14 cellular contexts compared by ENCODE assay signal in genomic region chr15:63079938-63080626, GRCh38. TPM values are rescaled to one million over a fixed set of nuclear protein-coding genes. Genes with fewer than 3 reads are reported as not detected.
DNase-seq lines count a peak whose midpoint lies in the region; ATAC-seq and TF ChIP-seq lines count a peak whose summit lies in the region.
"Had no signal": no experiment of that assay in that cellular context is flagged by ENCODE, and none has a peak within 500 bp of the region (broad histone marks: within the 10 kb centered on the region; RNA-seq: fewer than 3 reads in every experiment).

No MANE protein-coding gene starts in this region.

- in situ Hi-C loops in G401 (cut with HindIII; ENCODE audit: low sequenced_read_pairs) (no loop called here), KBM-7 (cut with MboI; ENCODE audit: low pct_unique_long_range_greater_than_20kb, low sequenced_read_pairs) (no loop called here)

- intact Hi-C loops in left ventricle myocardium superior (cut with micrococcal nuclease): no loop called here
- intact Hi-C loops in psoas muscle (cut with DNase I): no loop called here
- intact Hi-C loops in prostate gland (cut with DNase I): no loop called here

- H2BK120ac ChIP-seq in H9 (ENCODE audit: low read depth, low read length, poor library complexity, severe bottlenecking): no peak overlapping the region

- no peaks in the 10 kb centered on the region for H3K27me3 ChIP-seq in H9 (ENCODE audit: insufficient read depth, low read length)
- peaks cover 0 to 3% (median 0%) of the 10 kb centered on the region in 3 donors for H3K27me3 ChIP-seq in psoas muscle (ENCODE audit: insufficient read depth in 3 of 3, low read length in 2 of 3)
- H3K27me3 ChIP-seq in prostate gland (replicated peaks; ENCODE audit: insufficient read depth): no peaks in the 10 kb centered on the region

- H2BK20ac ChIP-seq in H9 (ENCODE audit: low read depth, low read length, poor library complexity, severe bottlenecking): no peak overlapping the region

- H4K5ac ChIP-seq in H9 (ENCODE audit: insufficient read length, low read depth, low read length): no peak overlapping the region

- H2AFZ ChIP-seq in H9 (ENCODE audit: low read length): no peak overlapping the region
- H2AFZ ChIP-seq: parathyroid adenoma had no signal

- H3K9me3 Mint-ChIP-seq in H9: no peaks in the 10 kb centered on the region; a peak in 1 of 5 replicates

- no peak overlapping the region for H3K23ac ChIP-seq in H9 (ENCODE audit: insufficient read length, low read depth, low read length)

- H3K27ac Mint-ChIP-seq in H9: peak overlapping the region; percentile 21 to 91 (median 88); a peak in 5 of 7 replicates
- H3K27ac Mint-ChIP-seq: activated naive CD8-positive, alpha-beta T cell had no signal

- H3K36me3 Mint-ChIP-seq in H9 (ENCODE audit: insufficient read depth in 1 of 3, low read depth in 3 of 3): no peaks in the 10 kb centered on the region; a peak in 3 of 7 replicates
- H3K36me3 Mint-ChIP-seq: activated naive CD8-positive, alpha-beta T cell had no signal

- H3K4ac ChIP-seq in H9 (ENCODE audit: low read depth, low read length): no peak overlapping the region

- H2BK5ac ChIP-seq in H9 (ENCODE audit: insufficient read length, low read length): no peak overlapping the region

- H2BK15ac ChIP-seq in H9 (ENCODE audit: low read depth, low read length): no peak overlapping the region

- H3K9me3 ChIP-seq in H9 (ENCODE audit: control insufficient read depth, low read depth, low read length) (no peaks in the 10 kb centered on the region), psoas muscle (no peaks in the 10 kb centered on the region), prostate gland (no peaks in the 10 kb centered on the region)

- H3K4me1 Mint-ChIP-seq in H9: peaks cover 79% of the 10 kb centered on the region in 2 experiments

- H3K18ac ChIP-seq in H9 (ENCODE audit: insufficient read length, low read depth, low read length): peak overlapping the region; percentile 19

- H3K4me2 ChIP-seq in H9 (ENCODE audit: insufficient read depth, insufficient read length, low read length): no peak overlapping the region

- no peak overlapping the region for H3K14ac ChIP-seq in H9 (ENCODE audit: insufficient read depth, low read length)

- DNase-seq in H9 (no peak), left ventricle myocardium superior (no peak), psoas muscle (peak; percentile 47 to 64), prostate gland (ENCODE audit: low spot score) (no peak), NCI-H2171 treated with DMSO at 0.1 percent for 48 hours (lab: John Stamatoyannopoulos, UW) (no peak), G401 (ENCODE audit: low spot score) (no peak), KBM-7 (no peak)
- DNase-seq: NCI-H1105; NCI-H524 treated with DMSO at 0.1 percent for 48 hours; stimulated activated CD4-positive, alpha-beta T cell treated with anti-CD3 and anti-CD28 coated beads, Interleukin-4, amount 100 ng/mL, for 1 hour; stimulated activated naive CD4-positive, alpha-beta T cell had no signal

- no peaks in the 10 kb centered on the region for H3K36me3 ChIP-seq in psoas muscle (ENCODE audit: insufficient read depth in 1 of 2, low read depth in 1 of 2)
- no peaks in the 10 kb centered on the region for H3K36me3 ChIP-seq in prostate gland

- no peaks in the 10 kb centered on the region for H3K23me2 ChIP-seq in H9 (ENCODE audit: insufficient read length, low read depth, low read length, poor library complexity, severe bottlenecking)

- H4K91ac ChIP-seq in H9 (ENCODE audit: insufficient read length, low read depth, low read length): no peak overlapping the region

- ATAC-seq in SK-N-SH treated with all-trans-retinoic acid at 6 μM for 48 hours: peak; percentile 51
- peak; percentile 49 for ATAC-seq in left ventricle myocardium superior
- ATAC-seq in psoas muscle: peak; percentile 88 to 94 (median 92)

- no peak overlapping the region for H3K4me3 ChIP-seq in psoas muscle
- no peak overlapping the region for H3K4me3 ChIP-seq in prostate gland

- no peak overlapping the region for H3T11ph ChIP-seq in H9 (ENCODE audit: low read length)

- H2AK5ac ChIP-seq in H9 (ENCODE audit: insufficient read length, low read length): no peak overlapping the region

- no CpG with 5 or more reads among the region's 13 CpGs for WGBS in H9 (ENCODE audit: extremely low coverage, insufficient read length, low lambda C conversion rate)
- 34 to 47% (median 36%) methylated on average over 13 of the region's 13 CpGs for WGBS in psoas muscle, 3 donors
- 87% methylated on average over 13 of the region's 13 CpGs for WGBS in prostate gland

- H3K4me1 ChIP-seq in H9 (ENCODE audit: insufficient read depth, low read length): peaks cover 25% of the 10 kb centered on the region; the same call in 1 of the 2 replicates
- H3K4me1 ChIP-seq in psoas muscle: peaks cover 15% of the 10 kb centered on the region
- no peaks in the 10 kb centered on the region for H3K4me1 ChIP-seq in prostate gland (replicated peaks)
- H3K4me1 ChIP-seq: parathyroid adenoma had no signal

- H3K4me3 Mint-ChIP-seq in H9: no peak overlapping the region
- H3K4me3 Mint-ChIP-seq: activated naive CD8-positive, alpha-beta T cell had no signal

- no peak overlapping the region for H4K8ac ChIP-seq in H9 (replicated peaks; ENCODE audit: insufficient read length, low read depth, low read length)

- no peak for TF ChIP-seq POLR2A in prostate gland (IDR thresholded peaks at IDR 0.05)

- no peak overlapping the region for H3K9ac ChIP-seq in H9 (ENCODE audit: extremely low read depth, insufficient read length, low read length)
- H3K9ac ChIP-seq: parathyroid adenoma had no signal

- no peaks in the 10 kb centered on the region for H3K79me1 ChIP-seq in H9 (ENCODE audit: insufficient read depth, low read depth, low read length, poor library complexity, severe bottlenecking)

- no peak for TF ChIP-seq CTCF in H9 (conservative IDR thresholded peaks at IDR 0.05)
- no peak for TF ChIP-seq CTCF in psoas muscle (IDR thresholded peaks at IDR 0.05)
- no peak for TF ChIP-seq CTCF in prostate gland (IDR thresholded peaks at IDR 0.05)

- H3K79me2 ChIP-seq in H9 (ENCODE audit: insufficient read depth, low read length): no peaks in the 10 kb centered on the region
- H3K79me2 ChIP-seq: parathyroid adenoma had no signal

- H3K27ac ChIP-seq in H9 (ENCODE audit: insufficient read length, low read depth, low read length) (no peak overlapping the region), psoas muscle (peak overlapping the region; percentile 67), prostate gland (no peak overlapping the region)
- H3K27ac ChIP-seq: parathyroid adenoma had no signal

- no peaks in the 10 kb centered on the region for H4K20me1 ChIP-seq in H9 (ENCODE audit: control insufficient read depth, insufficient read depth, insufficient read length)

- H3K56ac ChIP-seq in H9 (ENCODE audit: insufficient read length, low read depth, low read length): no peak overlapping the region

- no peak overlapping the region for H2BK12ac ChIP-seq in H9 (ENCODE audit: insufficient read length, low read depth, low read length)

- H3K27me3 Mint-ChIP-seq in H9 (ENCODE audit: low read depth): no peaks in the 10 kb centered on the region

TF ChIP-seq in SK-N-SH treated with all-trans-retinoic acid at 6 μM for 48 hours, 23 proteins besides CTCF, POLR2A, EP300 and RAD21 (continues in another document):
- TF ChIP-seq ZNF70 (CRISPR knock-in tag; IDR thresholded peaks at IDR 0.05) (no peak), SNAI2 (CRISPR knock-in tag; IDR thresholded peaks at IDR 0.05) (no peak), CREB5 (CRISPR knock-in tag; IDR thresholded peaks at IDR 0.05; ENCODE audit: low read depth) (no peak), CSRNP3 (CRISPR knock-in tag; IDR thresholded peaks at IDR 0.05) (no peak), ZFP30 (CRISPR knock-in tag; IDR thresholded peaks at IDR 0.05) (no peak), ESRRG (CRISPR knock-in tag; IDR thresholded peaks at IDR 0.05) (no peak), RARB (CRISPR knock-in tag; IDR thresholded peaks at IDR 0.05) (no peak), TOX (CRISPR knock-in tag; IDR thresholded peaks at IDR 0.05; ENCODE audit: borderline replicate concordance) (no peak), ISL1 (CRISPR knock-in tag; IDR thresholded peaks at IDR 0.05) (no peak), PPARA (CRISPR knock-in tag; IDR thresholded peaks at IDR 0.05; ENCODE audit: borderline replicate concordance) (no peak)

RNA-seq across cellular contexts. Expression of gene TPM1, which starts 37.5 kb away (rescaled TPM):
- total RNA-seq in H9 (2021) (731 and 748 TPM in 2 replicates), left ventricle myocardium superior (14,056 TPM), psoas muscle (1,000 to 10,000 TPM; 1,097 to 5,131 (median 2,563) TPM), prostate gland (100 to 1,000 TPM; 564 to 629 TPM)
- polyA plus RNA-seq in psoas muscle: 1,000 to 10,000 TPM; 1,146 to 4,515 (median 3,805) TPM
- total RNA-seq in G401 (2014; rRNA removed; shearing (Covaris generic)): 768 and 828 TPM in 2 replicates

RNA-seq across cellular contexts. Expression of gene LACTB, which starts 41.6 kb away (rescaled TPM):
- total RNA-seq in H9 (2021) (10.3 and 10.6 TPM in 2 replicates), left ventricle myocardium superior (26.0 TPM), psoas muscle (10 to 100 TPM; 23.0 to 44.0 (median 33.7) TPM), prostate gland (10 to 100 TPM in 1 of 2 donors, 1 to 10 TPM in 1; 9.1 to 15.4 TPM)
- 10 to 100 TPM; 24.9 to 44.6 (median 29.7) TPM for polyA plus RNA-seq in psoas muscle
- 8.7 and 17.5 TPM in 2 replicates for total RNA-seq in G401 (2014; rRNA removed; shearing (Covaris generic))

Comparison
In these comparisons a context has a peak if more than half of its experiments do, and no peak if none do; other contexts are left out.
1. DNase-seq: peak in psoas muscle (2 of 2); none in H9 (single experiment), left ventricle myocardium superior (single experiment), prostate gland (single experiment), NCI-H2171 treated with DMSO at 0.1 percent for 48 hours (single experiment), G401 (single experiment) and KBM-7 (single experiment).
2. Peak in every context shown above with its lines, with median percentiles within 50 percentile points of each other: ATAC-seq.